ENCODE assay signal across 11 cellular contexts in the genomic region with DNA sequence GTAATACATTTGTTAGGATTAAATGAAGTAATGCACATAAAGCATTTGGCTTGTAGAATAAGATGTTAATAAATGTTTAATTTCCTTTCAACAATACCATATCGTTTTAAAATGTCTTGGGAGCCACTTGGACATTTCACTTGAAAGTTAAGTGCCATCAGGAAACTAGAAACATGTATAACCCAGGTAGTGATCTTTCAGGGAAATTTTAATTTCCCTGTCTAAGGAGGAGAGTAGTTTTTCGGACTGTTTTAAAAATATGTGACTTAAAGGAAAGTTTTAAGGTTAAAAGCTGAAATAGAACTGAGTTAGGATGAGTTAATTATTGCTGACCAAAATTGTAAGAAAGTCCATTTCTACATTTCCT. TPM values are rescaled to one million over a fixed set of nuclear protein-coding genes. Genes with fewer than 3 reads are reported as not detected.
A peak's percentile ranks its signal among the peaks of the same experiment; 100 is the strongest.
DNase-seq lines count a peak whose midpoint lies in the region; ATAC-seq and TF ChIP-seq lines count a peak whose summit lies in the region.
"Had no signal": no experiment of that assay in that cellular context is flagged by ENCODE, and none has a peak within 500 bp of the region (broad histone marks: within the 10 kb centered on the region; RNA-seq: fewer than 3 reads in every experiment).

No MANE protein-coding gene starts in this region.

- H3K27ac ChIP-seq in right lobe of liver = peak overlapping the region; percentile 29 to 68 (median 50)
- peak overlapping the region; percentile 65 to 79 (median 70) for H3K27ac ChIP-seq in thyroid gland
- H3K27ac ChIP-seq: right atrium auricular region had no signal

- TF ChIP-seq CTCF in right lobe of liver (IDR thresholded peaks at IDR 0.05) (no peak), thyroid gland (IDR thresholded peaks at IDR 0.05) (no peak)

- H3K4me1 ChIP-seq in right lobe of liver (peaks cover 0 to 38% (median 0%) of the 10 kb centered on the region in 4 donors), thyroid gland (peaks cover 34% of the 10 kb centered on the region in 2 donors)

- no peaks in the 10 kb centered on the region for H3K36me3 ChIP-seq in right lobe of liver
- no peaks in the 10 kb centered on the region for H3K36me3 ChIP-seq in thyroid gland
- H3K36me3 ChIP-seq: right atrium auricular region had no signal

- no peaks in the 10 kb centered on the region for H3K9me3 Mint-ChIP-seq in activated T-cell treated with anti-CD3 and anti-CD28 coated beads, Interleukin-2, amount 50 U/mL, for 4 hours
- no peaks in the 10 kb centered on the region for H3K9me3 Mint-ChIP-seq in activated T-helper 2 cell treated with anti-CD3 and anti-CD28 coated beads, Interferon-gamma antibody, Interleukin-2, Interleukin-4, amounts not matched to agents 10 μg/mL and 5 μg/mL and 100 μg/mL, durations not matched to agents 14 hours and 24 hours and 36 hours

- H3K9me3 ChIP-seq in right lobe of liver = no peaks in the 10 kb centered on the region
- H3K9me3 ChIP-seq in thyroid gland = no peaks in the 10 kb centered on the region
- H3K9me3 ChIP-seq: right atrium auricular region had no signal

- H3K27me3 Mint-ChIP-seq in activated T-cell treated with anti-CD3 and anti-CD28 coated beads, Interleukin-2, amount 50 U/mL, for 4 hours (ENCODE audit: low read depth) = no peaks in the 10 kb centered on the region
- no peaks in the 10 kb centered on the region for H3K27me3 Mint-ChIP-seq in activated T-helper 2 cell treated with anti-CD3 and anti-CD28 coated beads, Interferon-gamma antibody, Interleukin-2, Interleukin-4, amounts not matched to agents 10 μg/mL and 5 μg/mL and 100 μg/mL, durations not matched to agents 14 hours and 24 hours and 36 hours (ENCODE audit: low read depth)

- H3K27ac Mint-ChIP-seq in activated T-helper 2 cell treated with anti-CD3 and anti-CD28 coated beads, Interferon-gamma antibody, Interleukin-2, Interleukin-4, amounts not matched to agents 10 μg/mL and 5 μg/mL and 100 μg/mL, durations not matched to agents 14 hours and 24 hours and 36 hours = peak overlapping the region; percentile 96

- WGBS in right lobe of liver (ENCODE audit: insufficient coverage, low coverage, low lambda C conversion rate, missing lambda C conversion rate) = 24% methylated on average over 2 of the region's 2 CpGs
- WGBS in thyroid gland, 2 donors = 15 to 27% methylated on average over 2 of the region's 2 CpGs

- intact Hi-C loops in activated T-helper 2 cell treated with anti-CD3 and anti-CD28 coated beads, Interferon-gamma antibody, Interleukin-2, Interleukin-4, amounts not matched to agents 10 μg/mL and 5 μg/mL and 100 μg/mL, durations not matched to agents 14 hours and 24 hours and 36 hours (cut with micrococcal nuclease) = loop anchor here (1.0 to 10.0 kb wide), 9 partner anchors 7 to 743 kb away; partner anchors contain the start of gene LYRM7
- intact Hi-C loops in right lobe of liver (cut with DNase I) (no loop called here), thyroid gland (cut with DNase I) (loop anchor here (10.0 kb wide), 1 partner anchor 113 kb away; no protein-coding TSS in a partner anchor)

- DNase-seq in activated T-cell treated with anti-CD3 and anti-CD28 coated beads, Interleukin-2, amount 50 U/mL, for 4 hours = no peak
- no peak for DNase-seq in activated T-cell treated with anti-CD3 and anti-CD28 coated beads, Interleukin-2, amount 50 U/mL, for 48 hours
- no peak for DNase-seq in activated T-helper 2 cell treated with anti-CD3 and anti-CD28 coated beads, Interferon-gamma antibody, Interleukin-2, Interleukin-4, amounts not matched to agents 10 μg/mL and 5 μg/mL and 100 μg/mL, durations not matched to agents 14 hours and 24 hours and 36 hours (ENCODE audit: low spot score)
- DNase-seq in right lobe of liver = no peak
- DNase-seq in thyroid gland = no peak
- DNase-seq: activated CD4-positive, alpha-beta T cell treated with anti-CD3 and anti-CD28 coated beads, Interleukin-2, amount 50 U/mL, for 1 hour; NCI-H2081 had no signal

- peak overlapping the region; percentile 6 to 35 (median 10) for H3K4me3 ChIP-seq in right lobe of liver
- no peak overlapping the region for H3K4me3 ChIP-seq in thyroid gland (replicated peaks in 1 of 3)
- H3K4me3 ChIP-seq: right atrium auricular region had no signal

- peaks cover 16% of the 10 kb centered on the region for H3K36me3 Mint-ChIP-seq in activated T-cell treated with anti-CD3 and anti-CD28 coated beads, Interleukin-2, amount 50 U/mL, for 4 hours (ENCODE audit: insufficient read depth)
- peaks cover 57% of the 10 kb centered on the region for H3K36me3 Mint-ChIP-seq in activated T-helper 2 cell treated with anti-CD3 and anti-CD28 coated beads, Interferon-gamma antibody, Interleukin-2, Interleukin-4, amounts not matched to agents 10 μg/mL and 5 μg/mL and 100 μg/mL, durations not matched to agents 14 hours and 24 hours and 36 hours (ENCODE audit: low read depth)

- H3K4me3 Mint-ChIP-seq in activated T-cell treated with anti-CD3 and anti-CD28 coated beads, Interleukin-2, amount 50 U/mL, for 4 hours = peak overlapping the region; percentile 80
- H3K4me3 Mint-ChIP-seq in activated T-helper 2 cell treated with anti-CD3 and anti-CD28 coated beads, Interferon-gamma antibody, Interleukin-2, Interleukin-4, amounts not matched to agents 10 μg/mL and 5 μg/mL and 100 μg/mL, durations not matched to agents 14 hours and 24 hours and 36 hours (ENCODE audit: low read depth) = peak overlapping the region; percentile 82

- H3K27me3 ChIP-seq in right lobe of liver (no peaks in the 10 kb centered on the region), thyroid gland (no peaks in the 10 kb centered on the region)
- H3K27me3 ChIP-seq: right atrium auricular region had no signal

- TF ChIP-seq POLR2A in right lobe of liver (IDR thresholded peaks at IDR 0.05) (no peak), thyroid gland (IDR thresholded peaks at IDR 0.05) (no peak)

- peaks cover 90% of the 10 kb centered on the region for H3K4me1 Mint-ChIP-seq in activated T-cell treated with anti-CD3 and anti-CD28 coated beads, Interleukin-2, amount 50 U/mL, for 4 hours (ENCODE audit: low read depth)
- peaks cover 80% of the 10 kb centered on the region for H3K4me1 Mint-ChIP-seq in activated T-helper 2 cell treated with anti-CD3 and anti-CD28 coated beads, Interferon-gamma antibody, Interleukin-2, Interleukin-4, amounts not matched to agents 10 μg/mL and 5 μg/mL and 100 μg/mL, durations not matched to agents 14 hours and 24 hours and 36 hours (ENCODE audit: low read depth)

- ATAC-seq in activated T-cell treated with anti-CD3 and anti-CD28 coated beads, Interleukin-2, amount 50 U/mL, for 4 hours = no peak
- ATAC-seq in right lobe of liver = peak in 3 of 4 donors; percentile 9 to 16 (median 11)
- no peak for ATAC-seq in activated CD4-positive, CD25-positive, alpha-beta regulatory T cell treated with anti-CD3 and anti-CD28 coated beads, Interleukin-2, amount 50 U/mL, for 24 hours
- no peak for ATAC-seq in HG02852 (IDR thresholded peaks at IDR 0.05; ENCODE audit: unreplicated experiment)
- no peak for ATAC-seq in GM19452 (IDR thresholded peaks at IDR 0.05; ENCODE audit: unreplicated experiment)

RNA-seq across cellular contexts. Expression of gene CDC42SE2, which starts 18.0 kb away (rescaled TPM):
- total RNA-seq in activated T-cell treated with anti-CD3 and anti-CD28 coated beads, Interleukin-2, amount 50 U/mL, for 4 hours = 100 to 1,000 TPM in 1 of 3 donors, 10 to 100 TPM in 2; 89.3 to 103 (median 97.5) TPM
- 89.5 and 91.0 TPM in 2 replicates for total RNA-seq in activated T-helper 2 cell treated with anti-CD3 and anti-CD28 coated beads, Interferon-gamma antibody, Interleukin-2, Interleukin-4, amounts not matched to agents 10 μg/mL and 5 μg/mL and 100 μg/mL, durations not matched to agents 14 hours and 24 hours and 36 hours
- total RNA-seq in right lobe of liver = 10 to 100 TPM; 10.3 to 19.8 (median 15.0) TPM
- 10 to 100 TPM; 74.9 to 92.5 (median 83.8) TPM for total RNA-seq in thyroid gland

Comparison
In these comparisons a context has a peak if more than half of its experiments do, and no peak if none do; other contexts are left out.
1. ATAC-seq: peak in right lobe of liver (3 of 4); none in activated T-cell treated with anti-CD3 and anti-CD28 coated beads, Interleukin-2, amount 50 U/mL, for 4 hours (0 of 2), activated CD4-positive, CD25-positive, alpha-beta regulatory T cell treated with anti-CD3 and anti-CD28 coated beads, Interleukin-2, amount 50 U/mL, for 24 hours (0 of 2), HG02852 (single experiment) and GM19452 (single experiment).
2. H3K4me3 ChIP-seq: peak in right lobe of liver (3 of 3); none in thyroid gland (0 of 3).
3. intact Hi-C loops: an anchor here in activated T-helper 2 cell treated with anti-CD3 and anti-CD28 coated beads, Interferon-gamma antibody, Interleukin-2, Interleukin-4, amounts not matched to agents 10 μg/mL and 5 μg/mL and 100 μg/mL, durations not matched to agents 14 hours and 24 hours and 36 hours (1.0 to 10.0 kb wide) and thyroid gland (10.0 kb wide); none called in right lobe of liver.